1 cellular context compared by ENCODE assay signal in genomic region chr11:117022526-117022925, GRCh38.
A peak's percentile ranks its signal among the peaks of the same experiment; 100 is the strongest.
TF ChIP-seq lines count a peak whose summit lies in the region.

No MANE protein-coding gene starts in this region.

TF ChIP-seq in GM12878, 131 proteins besides CTCF, POLR2A, EP300 and RAD21 (continued from another document and continues in another):
- no peak for TF ChIP-seq IRF3 (IDR thresholded peaks at IDR 0.05)
- no peak for TF ChIP-seq POU2F2 (IDR thresholded peaks at IDR 0.05; ENCODE audit: borderline replicate concordance, low read depth, low read length)
- TF ChIP-seq IRF4 (IDR thresholded peaks at IDR 0.05; ENCODE audit: low read depth, low read length): no peak
- no peak for TF ChIP-seq TARDBP (IDR thresholded peaks at IDR 0.05; ENCODE audit: borderline replicate concordance)
- TF ChIP-seq HDAC2 (IDR thresholded peaks at IDR 0.05): no peak
- no peak for TF ChIP-seq BMI1 (IDR thresholded peaks at IDR 0.05; ENCODE audit: borderline replicate concordance)
- peak; percentile 69 for TF ChIP-seq TBL1XR1 (IDR thresholded peaks at IDR 0.05; ENCODE audit: low read depth, low read length)
- TF ChIP-seq BCLAF1 (IDR thresholded peaks at IDR 0.05): no peak
- no peak for TF ChIP-seq ZBTB40 (IDR thresholded peaks at IDR 0.05; ENCODE audit: borderline replicate concordance)
- no peak for TF ChIP-seq PML (IDR thresholded peaks at IDR 0.05; ENCODE audit: low read length)
- no peak for TF ChIP-seq CBX5 (IDR thresholded peaks at IDR 0.05; ENCODE audit: low read depth)
- no peak for TF ChIP-seq SMARCA5 (IDR thresholded peaks at IDR 0.05)
- peak in 1 of 2 experiments; percentile 17; a peak in 1 of 4 replicates for TF ChIP-seq ETV6 (conservative IDR thresholded peaks at IDR 0.05 in 1 of 2, IDR thresholded peaks at IDR 0.05 in 1 of 2; ENCODE audit: borderline replicate concordance in 1 of 2, low read depth in 1 of 2)
- no peak for TF ChIP-seq ZSCAN29 (IDR thresholded peaks at IDR 0.05)
- no peak for TF ChIP-seq KDM1A (IDR thresholded peaks at IDR 0.05; ENCODE audit: borderline replicate concordance)
- 0 out of 2 replicates have a peak, but pooled peaks have one; percentile 40 for TF ChIP-seq NBN (IDR thresholded peaks at IDR 0.05)
- TF ChIP-seq FOS (IDR thresholded peaks at IDR 0.05; ENCODE audit: borderline replicate concordance, extremely low read depth, insufficient read length): no peak
- TF ChIP-seq, protein P1, sequence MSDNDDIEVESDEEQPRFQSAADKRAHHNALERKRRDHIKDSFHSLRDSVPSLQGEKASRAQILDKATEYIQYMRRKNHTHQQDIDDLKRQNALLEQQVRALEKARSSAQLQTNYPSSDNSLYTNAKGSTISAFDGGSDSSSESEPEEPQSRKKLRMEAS (IDR thresholded peaks at IDR 0.05; ENCODE audit: low read depth, low read length): no peak
- peak; percentile 16; the same call in 1 of the 2 replicates for TF ChIP-seq HDGF (IDR thresholded peaks at IDR 0.05)
- TF ChIP-seq, protein P2, sequence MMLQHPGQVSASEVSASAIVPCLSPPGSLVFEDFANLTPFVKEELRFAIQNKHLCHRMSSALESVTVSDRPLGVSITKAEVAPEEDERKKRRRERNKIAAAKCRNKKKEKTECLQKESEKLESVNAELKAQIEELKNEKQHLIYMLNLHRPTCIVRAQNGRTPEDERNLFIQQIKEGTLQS (IDR thresholded peaks at IDR 0.05; ENCODE audit: borderline replicate concordance, extremely low read depth, low read depth, low read length): no peak
- no peak for TF ChIP-seq ZNF622 (IDR thresholded peaks at IDR 0.05)
- TF ChIP-seq SKIL (IDR thresholded peaks at IDR 0.05; ENCODE audit: low read depth, poor library complexity, severe bottlenecking): peak; percentile 61
- peak; percentile 70 for TF ChIP-seq RUNX3 (IDR thresholded peaks at IDR 0.05; ENCODE audit: low read length)
- no peak for TF ChIP-seq CHD4 (IDR thresholded peaks at IDR 0.05)
- peak; percentile 62 for TF ChIP-seq NR2F1 (conservative IDR thresholded peaks at IDR 0.05)
- TF ChIP-seq ZNF592 (IDR thresholded peaks at IDR 0.05): no peak
- TF ChIP-seq NR2C1 (IDR thresholded peaks at IDR 0.05): no peak
- TF ChIP-seq IKZF2 (IDR thresholded peaks at IDR 0.05): peak in 1 of 2 experiments; percentile 46; a peak in 2 of 4 replicates
- TF ChIP-seq, protein P3, sequence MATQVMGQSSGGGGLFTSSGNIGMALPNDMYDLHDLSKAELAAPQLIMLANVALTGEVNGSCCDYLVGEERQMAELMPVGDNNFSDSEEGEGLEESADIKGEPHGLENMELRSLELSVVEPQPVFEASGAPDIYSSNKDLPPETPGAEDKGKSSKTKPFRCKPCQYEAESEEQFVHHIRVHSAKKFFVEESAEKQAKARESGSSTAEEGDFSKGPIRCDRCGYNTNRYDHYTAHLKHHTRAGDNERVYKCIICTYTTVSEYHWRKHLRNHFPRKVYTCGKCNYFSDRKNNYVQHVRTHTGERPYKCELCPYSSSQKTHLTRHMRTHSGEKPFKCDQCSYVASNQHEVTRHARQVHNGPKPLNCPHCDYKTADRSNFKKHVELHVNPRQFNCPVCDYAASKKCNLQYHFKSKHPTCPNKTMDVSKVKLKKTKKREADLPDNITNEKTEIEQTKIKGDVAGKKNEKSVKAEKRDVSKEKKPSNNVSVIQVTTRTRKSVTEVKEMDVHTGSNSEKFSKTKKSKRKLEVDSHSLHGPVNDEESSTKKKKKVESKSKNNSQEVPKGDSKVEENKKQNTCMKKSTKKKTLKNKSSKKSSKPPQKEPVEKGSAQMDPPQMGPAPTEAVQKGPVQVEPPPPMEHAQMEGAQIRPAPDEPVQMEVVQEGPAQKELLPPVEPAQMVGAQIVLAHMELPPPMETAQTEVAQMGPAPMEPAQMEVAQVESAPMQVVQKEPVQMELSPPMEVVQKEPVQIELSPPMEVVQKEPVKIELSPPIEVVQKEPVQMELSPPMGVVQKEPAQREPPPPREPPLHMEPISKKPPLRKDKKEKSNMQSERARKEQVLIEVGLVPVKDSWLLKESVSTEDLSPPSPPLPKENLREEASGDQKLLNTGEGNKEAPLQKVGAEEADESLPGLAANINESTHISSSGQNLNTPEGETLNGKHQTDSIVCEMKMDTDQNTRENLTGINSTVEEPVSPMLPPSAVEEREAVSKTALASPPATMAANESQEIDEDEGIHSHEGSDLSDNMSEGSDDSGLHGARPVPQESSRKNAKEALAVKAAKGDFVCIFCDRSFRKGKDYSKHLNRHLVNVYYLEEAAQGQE (IDR thresholded peaks at IDR 0.05; ENCODE audit: low read depth, low read length): no peak
- no peak for TF ChIP-seq SMAD5 (IDR thresholded peaks at IDR 0.05; ENCODE audit: low read depth)
- no peak for TF ChIP-seq TCF3 (IDR thresholded peaks at IDR 0.05; ENCODE audit: borderline replicate concordance, insufficient read depth, low read depth, low read length)
- TF ChIP-seq BHLHE40 (IDR thresholded peaks at IDR 0.05; ENCODE audit: borderline replicate concordance in 1 of 2, low read depth in 2 of 2, low read length in 1 of 2): 0 out of 4 replicates have a peak, but pooled peaks of 1 of the 2 experiments have one; percentile 10
- TF ChIP-seq DPF2 (IDR thresholded peaks at IDR 0.05): no peak; the same call in 1 of the 2 replicates
- TF ChIP-seq, protein P4, sequence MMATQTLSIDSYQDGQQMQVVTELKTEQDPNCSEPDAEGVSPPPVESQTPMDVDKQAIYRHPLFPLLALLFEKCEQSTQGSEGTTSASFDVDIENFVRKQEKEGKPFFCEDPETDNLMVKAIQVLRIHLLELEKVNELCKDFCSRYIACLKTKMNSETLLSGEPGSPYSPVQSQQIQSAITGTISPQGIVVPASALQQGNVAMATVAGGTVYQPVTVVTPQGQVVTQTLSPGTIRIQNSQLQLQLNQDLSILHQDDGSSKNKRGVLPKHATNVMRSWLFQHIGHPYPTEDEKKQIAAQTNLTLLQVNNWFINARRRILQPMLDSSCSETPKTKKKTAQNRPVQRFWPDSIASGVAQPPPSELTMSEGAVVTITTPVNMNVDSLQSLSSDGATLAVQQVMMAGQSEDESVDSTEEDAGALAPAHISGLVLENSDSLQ (IDR thresholded peaks at IDR 0.05): peak; percentile 77
- TF ChIP-seq HDAC6 (IDR thresholded peaks at IDR 0.05; ENCODE audit: unreplicated experiment): no peak
- TF ChIP-seq SREBF1 (IDR thresholded peaks at IDR 0.05; ENCODE audit: low read length): no peak
- TF ChIP-seq, protein P5, sequence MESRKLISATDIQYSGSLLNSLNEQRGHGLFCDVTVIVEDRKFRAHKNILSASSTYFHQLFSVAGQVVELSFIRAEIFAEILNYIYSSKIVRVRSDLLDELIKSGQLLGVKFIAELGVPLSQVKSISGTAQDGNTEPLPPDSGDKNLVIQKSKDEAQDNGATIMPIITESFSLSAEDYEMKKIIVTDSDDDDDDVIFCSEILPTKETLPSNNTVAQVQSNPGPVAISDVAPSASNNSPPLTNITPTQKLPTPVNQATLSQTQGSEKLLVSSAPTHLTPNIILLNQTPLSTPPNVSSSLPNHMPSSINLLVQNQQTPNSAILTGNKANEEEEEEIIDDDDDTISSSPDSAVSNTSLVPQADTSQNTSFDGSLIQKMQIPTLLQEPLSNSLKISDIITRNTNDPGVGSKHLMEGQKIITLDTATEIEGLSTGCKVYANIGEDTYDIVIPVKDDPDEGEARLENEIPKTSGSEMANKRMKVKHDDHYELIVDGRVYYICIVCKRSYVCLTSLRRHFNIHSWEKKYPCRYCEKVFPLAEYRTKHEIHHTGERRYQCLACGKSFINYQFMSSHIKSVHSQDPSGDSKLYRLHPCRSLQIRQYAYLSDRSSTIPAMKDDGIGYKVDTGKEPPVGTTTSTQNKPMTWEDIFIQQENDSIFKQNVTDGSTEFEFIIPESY (IDR thresholded peaks at IDR 0.05): no peak
- TF ChIP-seq RBBP5 (conservative IDR thresholded peaks at IDR 0.05): no peak
